ENCODE assay signal across 8 cellular contexts in genomic region chr16:228917-229730, GRCh38. TPM values are rescaled to one million over a fixed set of nuclear protein-coding genes. Genes with fewer than 3 reads are reported as not detected.
DNase-seq lines count a peak whose midpoint lies in the region; ATAC-seq and TF ChIP-seq lines count a peak whose summit lies in the region.

LUC7L (minus strand) TSS chr16:229449; CDS start chr16:229339, 110 bp downstream.

- DNase-seq in NCI-H774 (lab: John Stamatoyannopoulos, UW) (peak; percentile 73), dorsolateral prefrontal cortex (peak; percentile 86 to 94 (median 90)), right lobe of liver (peak; percentile 90 to 91 (median 90))
- DNase-seq in activated CD4-positive, alpha-beta memory T cell treated with anti-CD3 and anti-CD28 coated beads, Interleukin-2, amount 10 ng/mL, durations not matched to agents 7 days and 5 days, result peak; percentile 86
- DNase-seq in stimulated activated CD4-positive, alpha-beta T cell treated with anti-CD3 and anti-CD28 coated beads, Interleukin-4, amount 100 ng/mL, for 4 hours, result peak; percentile 82 to 84

- H3K36me3 Mint-ChIP-seq in activated CD4-positive, alpha-beta memory T cell treated with anti-CD3 and anti-CD28 coated beads, Interleukin-2, amount 10 ng/mL, durations not matched to agents 7 days and 5 days (ENCODE audit: low read depth), result peaks cover 30% of the 10 kb centered on the region

- 10% methylated on average over 10 of the region's 84 CpGs for WGBS in right lobe of liver (ENCODE audit: insufficient coverage, low coverage, low lambda C conversion rate, missing lambda C conversion rate)

- POLR2A ChIA-PET in activated CD4-positive, alpha-beta memory T cell treated with anti-CD3 and anti-CD28 coated beads, Interleukin-2, amount 10 ng/mL, durations not matched to agents 7 days and 5 days (lab: Charles Lee), result interaction anchor here (0.7 to 2.0 kb wide), 16 partner anchors 10 to 196 kb away, joined by 3 to 8 read pairs (median 3); partner anchors contain the start of genes HBQ1, MPG, POLR3K and SNRNP25

- peak; percentile 95 for TF ChIP-seq POLR2A in right lobe of liver (IDR thresholded peaks at IDR 0.05)

- H3K27ac ChIP-seq in C4-2B (peak within 1 kb of the TSS; percentile 95), dorsolateral prefrontal cortex (peak within 1 kb of the TSS; percentile 84 to 99 (median 97)), right lobe of liver (peak within 1 kb of the TSS; percentile 81 to 94 (median 94))

- H3K27ac Mint-ChIP-seq in activated CD4-positive, alpha-beta memory T cell treated with anti-CD3 and anti-CD28 coated beads, Interleukin-2, amount 10 ng/mL, durations not matched to agents 7 days and 5 days, result peak within 1 kb of the TSS; percentile 87

- H3K4me3 ChIP-seq in dorsolateral prefrontal cortex (peak within 1 kb of the TSS; percentile 70 to 100 (median 89)), right lobe of liver (peak within 1 kb of the TSS; percentile 79 to 96 (median 87))

- peak within 1 kb of the TSS; percentile 83 for H3K4me3 Mint-ChIP-seq in activated CD4-positive, alpha-beta memory T cell treated with anti-CD3 and anti-CD28 coated beads, Interleukin-2, amount 10 ng/mL, durations not matched to agents 7 days and 5 days

- peaks cover 0 to 14% (median 6%) of the 10 kb centered on the region in 4 donors for H3K4me1 ChIP-seq in right lobe of liver

- no peaks in the 10 kb centered on the region for H3K27me3 Mint-ChIP-seq in activated CD4-positive, alpha-beta memory T cell treated with anti-CD3 and anti-CD28 coated beads, Interleukin-2, amount 10 ng/mL, durations not matched to agents 7 days and 5 days

- no peaks in the 10 kb centered on the region for H3K9me3 ChIP-seq in right lobe of liver

- CTCF ChIA-PET in activated CD4-positive, alpha-beta memory T cell treated with anti-CD3 and anti-CD28 coated beads, Interleukin-2, amount 10 ng/mL, durations not matched to agents 7 days and 5 days (lab: Charles Lee), result interaction anchor here (0.7 to 2.6 kb wide), 5 partner anchors 122 to 190 kb away, joined by 3 to 13 read pairs (median 4); partner anchors contain the start of gene AXIN1

- intact Hi-C loops in dorsolateral prefrontal cortex (cut with DNase I) (loop anchor here in 1 of 2 donors (5.0 kb wide), 1 partner anchor 123 kb away; the partner anchor contains the start of gene AXIN1), right lobe of liver (cut with DNase I) (no loop called here)

- H3K4me1 Mint-ChIP-seq in activated CD4-positive, alpha-beta memory T cell treated with anti-CD3 and anti-CD28 coated beads, Interleukin-2, amount 10 ng/mL, durations not matched to agents 7 days and 5 days, result peaks cover 34% of the 10 kb centered on the region

- TF ChIP-seq CTCF in C4-2B (conservative IDR thresholded peaks at IDR 0.05) (no peak), dorsolateral prefrontal cortex (IDR thresholded peaks at IDR 0.05 in 54 of 56, conservative IDR thresholded peaks at IDR 0.05 in 2 of 56; ENCODE audit: low read depth in 1 of 56, partially characterized antibody in 56 of 56) (peak in 28 of 56 donors; percentile 9 to 49 (median 25)), right lobe of liver (IDR thresholded peaks at IDR 0.05) (no peak)

- ATAC-seq in GM19395 (IDR thresholded peaks at IDR 0.05; ENCODE audit: unreplicated experiment) (peak; percentile 80), HG03565 (IDR thresholded peaks at IDR 0.05; ENCODE audit: unreplicated experiment) (peak; percentile 72), right lobe of liver (peak; percentile 94 to 98 (median 95))

- H3K36me3 ChIP-seq in right lobe of liver, result peaks cover 0 to 33% (median 14%) of the 10 kb centered on the region in 4 donors

- H3K27me3 ChIP-seq in dorsolateral prefrontal cortex, result no peaks in the 10 kb centered on the region
- H3K27me3 ChIP-seq in right lobe of liver, result no peaks in the 10 kb centered on the region

- no peaks in the 10 kb centered on the region for H3K9me3 Mint-ChIP-seq in activated CD4-positive, alpha-beta memory T cell treated with anti-CD3 and anti-CD28 coated beads, Interleukin-2, amount 10 ng/mL, durations not matched to agents 7 days and 5 days

RNA-seq across cellular contexts. Expression of gene LUC7L, which starts in this region (rescaled TPM):
- total RNA-seq in activated CD4-positive, alpha-beta memory T cell treated with anti-CD3 and anti-CD28 coated beads, Interleukin-2, amount 10 ng/mL, durations not matched to agents 7 days and 5 days, result 10 to 100 TPM; 54.9 to 61.0 TPM
- total RNA-seq in dorsolateral prefrontal cortex (100 to 1,000 TPM in 115 of 120 experiments, 10 to 100 TPM in 5; 88.8 to 191 (median 130) TPM), right lobe of liver (10 to 100 TPM; 18.9 to 30.2 (median 20.4) TPM)

Comparison
In these comparisons a context has a peak if more than half of its experiments do, and no peak if none do; other contexts are left out.
1. Peak in every context shown above with its lines: DNase-seq, ATAC-seq, H3K4me3 ChIP-seq and H3K27ac ChIP-seq.